In genomic region chr22:20775342-20775895, GRCh38 we compare ENCODE assay signal across 28 cellular contexts. TPM values are rescaled to one million over a fixed set of nuclear protein-coding genes. Genes with fewer than 3 reads are reported as not detected.
DNase-seq lines count a peak whose midpoint lies in the region; ATAC-seq, FAIRE-seq and TF ChIP-seq lines count a peak whose summit lies in the region.
"Had no signal": no experiment of that assay in that cellular context is flagged by ENCODE, and none has a peak within 500 bp of the region (broad histone marks: within the 10 kb centered on the region; RNA-seq: fewer than 3 reads in every experiment).

No MANE protein-coding gene starts in this region.

- in situ Hi-C loops in K562 (cut with MboI) = loop anchor here (25.0 kb wide), 2 partner anchors 362 to 1938 kb away; no protein-coding TSS in a partner anchor
- in situ Hi-C loops in HepG2 (cut with HindIII; ENCODE audit: extremely low pct_ligation_motif_present, low pct_unique_long_range_greater_than_20kb) = no loop called here

- H3K27ac Mint-ChIP-seq in CD4-positive, CD25-positive, alpha-beta regulatory T cell = peak overlapping the region in 2 of 3 donors; percentile 32 to 71
- no peak overlapping the region for H3K27ac Mint-ChIP-seq in activated CD4-positive, alpha-beta T cell treated with anti-CD3 and anti-CD28 coated beads, Interleukin-2, amount 10 ng/mL, durations not matched to agents 7 days and 5 days
- H3K27ac Mint-ChIP-seq: GM23338 had no signal

- no peak overlapping the region for H3K4me3 ChIP-seq in CD4-positive, CD25-positive, alpha-beta regulatory T cell (ENCODE audit: low read depth, low read length)
- H3K4me3 ChIP-seq in K562 (no peak overlapping the region), HepG2 (replicated peaks in 1 of 3; ENCODE audit: insufficient read depth in 1 of 3, low read depth in 2 of 3, low read length in 3 of 3) (peak overlapping the region; percentile 61 to 84 (median 70)), thoracic aorta (no peak overlapping the region)
- H3K4me3 ChIP-seq: GM23338, HAP-1, Peyer's patch, SJCRH30 had no signal

- BruUV-seq in K562 (replicated peaks; lab: Mats Ljungman, UMichigan) (no TSS peak), HepG2 (replicated peaks; lab: Mats Ljungman, UMichigan) (no TSS peak)

- TF ChIP-seq EP300 in K562 (IDR thresholded peaks at IDR 0.05; ENCODE audit: low read length) (no peak), HepG2 (IDR thresholded peaks at IDR 0.05; ENCODE audit: low read depth in 2 of 2, low read length in 2 of 2) (no peak), HepG2 (CRISPR knock-in tag; IDR thresholded peaks at IDR 0.05; ENCODE audit: borderline replicate concordance) (no peak)

- no peaks in the 10 kb centered on the region for H3K79me2 ChIP-seq in K562 (ENCODE audit: control insufficient read depth, insufficient read depth, low read length)
- H3K79me2 ChIP-seq in HepG2 (ENCODE audit: insufficient read depth, low read length) = peaks cover 55% of the 10 kb centered on the region

- no peaks in the 10 kb centered on the region for H3K27me3 ChIP-seq in CD4-positive, CD25-positive, alpha-beta regulatory T cell (ENCODE audit: control insufficient read depth, insufficient read depth, low read length)
- no peaks in the 10 kb centered on the region for H3K27me3 ChIP-seq in K562 (ENCODE audit: control insufficient read depth in 2 of 2, insufficient read depth in 2 of 2, low read length in 2 of 2)
- no peaks in the 10 kb centered on the region for H3K27me3 ChIP-seq in HepG2 (ENCODE audit: control insufficient read depth in 1 of 2, insufficient read depth in 2 of 2, low read length in 2 of 2)
- no peaks in the 10 kb centered on the region for H3K27me3 ChIP-seq in thoracic aorta (replicated peaks; ENCODE audit: insufficient read depth)
- H3K27me3 ChIP-seq: Peyer's patch, SJCRH30 had no signal

- 69% methylated on average over 4 of the region's 4 CpGs for WGBS in K562 (ENCODE audit: insufficient coverage, low coverage, missing lambda C conversion rate)
- WGBS in HepG2 (ENCODE audit: low lambda C conversion rate) = 33% methylated on average over 4 of the region's 4 CpGs

- intact Hi-C loops in K562 (cut with micrococcal nuclease) (loop anchor here (5.0 kb wide), 2 partner anchors 187 to 207 kb away; partner anchors contain the start of gene LZTR1), HepG2 (cut with micrococcal nuclease; ENCODE audit: unreplicated experiment) (loop anchor here (5.0 to 10.0 kb wide), 2 partner anchors 82 to 179 kb away; partner anchors contain the start of genes PI4KA and SNAP29)

- CTCF ChIA-PET in K562 (lab: Yijun Ruan, JAX; ENCODE audit: low intra/inter-chr PET ratio) = interaction anchor here (0.7 kb wide), 2 partner anchors 118 to 188 kb away, joined by 3 to 7 read pairs; no protein-coding TSS in a partner anchor
- CTCF ChIA-PET in HepG2 (lab: Yijun Ruan, JAX; ENCODE audit: low intra/inter-chr PET ratio, low total read pairs) = no interaction called here
- CTCF ChIA-PET in activated CD4-positive, alpha-beta T cell treated with anti-CD3 and anti-CD28 coated beads, Interleukin-2, amount 10 ng/mL, durations not matched to agents 7 days and 5 days (lab: Charles Lee) = interaction anchor here (0.6 kb wide), 1 partner anchor 162 kb away, joined by 3 read pairs; no protein-coding TSS in a partner anchor

- H3K4me2 ChIP-seq in K562 (ENCODE audit: insufficient read depth, low read length) (no peak overlapping the region), HepG2 (ENCODE audit: low read depth, low read length) (peak overlapping the region; percentile 80)
- H3K4me2 ChIP-seq: GM23338 had no signal

- no peaks in the 10 kb centered on the region for H3K4me1 ChIP-seq in CD4-positive, CD25-positive, alpha-beta regulatory T cell (ENCODE audit: control insufficient read depth, insufficient read depth, low read length, poor library complexity, severe bottlenecking)
- H3K4me1 ChIP-seq in K562 (replicated peaks in 1 of 2; ENCODE audit: control insufficient read depth in 2 of 2, insufficient read depth in 2 of 2, low read length in 2 of 2) = peaks cover 21 to 23% of the 10 kb centered on the region in 2 experiments
- peaks cover 75% of the 10 kb centered on the region for H3K4me1 ChIP-seq in HepG2 (ENCODE audit: insufficient read depth, low read length)
- H3K4me1 ChIP-seq in thoracic aorta (ENCODE audit: control insufficient read depth in 1 of 2, low read depth in 2 of 2) = peaks cover 8 to 23% of the 10 kb centered on the region in 2 donors
- H3K4me1 ChIP-seq: HAP-1, SJCRH30 had no signal

- H3K4me3 Mint-ChIP-seq in CD4-positive, CD25-positive, alpha-beta regulatory T cell = no peak overlapping the region
- H3K4me3 Mint-ChIP-seq in activated CD4-positive, alpha-beta T cell treated with anti-CD3 and anti-CD28 coated beads, Interleukin-2, amount 10 ng/mL, durations not matched to agents 7 days and 5 days = no peak overlapping the region
- H3K4me3 Mint-ChIP-seq: CD8-positive, alpha-beta memory T cell; GM23338 had no signal

- DNase-seq in CD4-positive, CD25-positive, alpha-beta regulatory T cell = no peak
- DNase-seq in K562 (ENCODE audit: extremely low read depth in 1 of 4, low spot score in 3 of 4) (no peak), HepG2 (ENCODE audit: low spot score) (no peak), thoracic aorta (ENCODE audit: low spot score) (no peak), NCI-H1417 treated with DMSO at 0.1 percent for 48 hours (lab: John Stamatoyannopoulos, UW) (no peak)
- no peak for DNase-seq in effector CD4-positive, alpha-beta T cell
- no peak for DNase-seq in activated CD4-positive, alpha-beta T cell treated with anti-CD3 and anti-CD28 coated beads, Interleukin-2, amount 10 ng/mL, durations not matched to agents 7 days and 5 days
- DNase-seq: ACHN; C1 segment of cervical spinal cord; Calu3; CD8-positive, alpha-beta memory T cell; KG1; NCI-H1092; NCI-H146; NCI-H2029; NCI-H226; NCI-H510A treated with DMSO at 0.1 percent for 48 hours; NCI-H774; NK-92 treated with Interleukin-12 subunit alpha and Interleukin-12 subunit beta, amount 100 ng/mL, for 24 hours; Peyer's patch; SJCRH30 had no signal

- TF ChIP-seq CTCF in K562 (IDR thresholded peaks at IDR 0.05 in 2 of 3, conservative IDR thresholded peaks at IDR 0.05 in 1 of 3; ENCODE audit: insufficient read depth in 2 of 3, low read depth in 1 of 3, low read length in 3 of 3) = no peak
- TF ChIP-seq CTCF in HepG2 (CRISPR knock-in tag; IDR thresholded peaks at IDR 0.05) = no peak
- TF ChIP-seq CTCF in thoracic aorta (IDR thresholded peaks at IDR 0.05) = no peak

- no peaks in the 10 kb centered on the region for H3K27me3 Mint-ChIP-seq in CD4-positive, CD25-positive, alpha-beta regulatory T cell
- no peaks in the 10 kb centered on the region for H3K27me3 Mint-ChIP-seq in activated CD4-positive, alpha-beta T cell treated with anti-CD3 and anti-CD28 coated beads, Interleukin-2, amount 10 ng/mL, durations not matched to agents 7 days and 5 days
- H3K27me3 Mint-ChIP-seq: CD8-positive, alpha-beta memory T cell had no signal

- H2AFZ ChIP-seq in K562 (ENCODE audit: low read depth, low read length) = no peak overlapping the region
- no peak overlapping the region for H2AFZ ChIP-seq in HepG2 (ENCODE audit: low read length)
- H2AFZ ChIP-seq: GM23338 had no signal

- H3K9me3 Mint-ChIP-seq in CD4-positive, CD25-positive, alpha-beta regulatory T cell = no peaks in the 10 kb centered on the region
- H3K9me3 Mint-ChIP-seq in activated CD4-positive, alpha-beta T cell treated with anti-CD3 and anti-CD28 coated beads, Interleukin-2, amount 10 ng/mL, durations not matched to agents 7 days and 5 days = no peaks in the 10 kb centered on the region
- H3K9me3 Mint-ChIP-seq: CD8-positive, alpha-beta memory T cell; GM23338 had no signal

- H3K36me3 ChIP-seq in CD4-positive, CD25-positive, alpha-beta regulatory T cell (ENCODE audit: control insufficient read depth, insufficient read depth, low read length) = peaks cover 25% of the 10 kb centered on the region
- peaks cover 14% of the 10 kb centered on the region; the same call in 2 of the 3 replicates for H3K36me3 ChIP-seq in K562 (ENCODE audit: control insufficient read depth, insufficient read depth, low read length)
- H3K36me3 ChIP-seq in HepG2 (replicated peaks in 1 of 2; ENCODE audit: control insufficient read depth in 1 of 2, insufficient read depth in 2 of 2, low read length in 2 of 2) = peaks cover 6 to 19% of the 10 kb centered on the region in 2 experiments
- peaks cover 12% of the 10 kb centered on the region for H3K36me3 ChIP-seq in thoracic aorta
- H3K36me3 ChIP-seq: HAP-1, SJCRH30 had no signal

- no peak overlapping the region for H3K27ac ChIP-seq in CD4-positive, CD25-positive, alpha-beta regulatory T cell (ENCODE audit: insufficient read depth, low read length, poor library complexity, severe bottlenecking)
- H3K27ac ChIP-seq in K562 (ENCODE audit: extremely low read depth, low read depth, low read length) (no peak overlapping the region), HepG2 (ENCODE audit: extremely low read length, insufficient read depth, low read length) (peak overlapping the region; percentile 90), thoracic aorta (peak overlapping the region; percentile 59 to 69)
- H3K27ac ChIP-seq: HL-60, Peyer's patch, SJCRH30 had no signal

- TF ChIP-seq POLR2A in K562 (conservative IDR thresholded peaks at IDR 0.05) = no peak
- no peak for TF ChIP-seq POLR2A in HepG2 (IDR thresholded peaks at IDR 0.05; ENCODE audit: insufficient read depth in 1 of 2, low read depth in 2 of 2, low read length in 2 of 2)

- peaks cover 0 to 2% (median 0%) of the 10 kb centered on the region in 4 donors for H3K4me1 Mint-ChIP-seq in CD4-positive, CD25-positive, alpha-beta regulatory T cell
- H3K4me1 Mint-ChIP-seq in activated CD4-positive, alpha-beta T cell treated with anti-CD3 and anti-CD28 coated beads, Interleukin-2, amount 10 ng/mL, durations not matched to agents 7 days and 5 days = peaks cover 8% of the 10 kb centered on the region
- H3K4me1 Mint-ChIP-seq: CD8-positive, alpha-beta memory T cell had no signal

- POLR2A ChIA-PET in K562 (lab: Yijun Ruan, JAX) (interaction anchor here (0.8 to 1.7 kb wide), 2 partner anchors 9 to 11 kb away, joined by 3 to 5 read pairs; no protein-coding TSS in a partner anchor), HepG2 (lab: Yijun Ruan, JAX) (interaction anchor here (0.8 to 9.0 kb wide), 4 partner anchors 12 to 175 kb away, joined by 3 to 172 read pairs (median 4); no protein-coding TSS in a partner anchor)
- POLR2A ChIA-PET in activated CD4-positive, alpha-beta T cell treated with anti-CD3 and anti-CD28 coated beads, Interleukin-2, amount 10 ng/mL, durations not matched to agents 7 days and 5 days (lab: Charles Lee) = no interaction called here

- peaks cover 20% of the 10 kb centered on the region for H3K36me3 Mint-ChIP-seq in CD4-positive, CD25-positive, alpha-beta regulatory T cell
- H3K36me3 Mint-ChIP-seq in activated CD4-positive, alpha-beta T cell treated with anti-CD3 and anti-CD28 coated beads, Interleukin-2, amount 10 ng/mL, durations not matched to agents 7 days and 5 days (ENCODE audit: low read depth) = peaks cover 9% of the 10 kb centered on the region

- H3K9ac ChIP-seq in K562 (ENCODE audit: insufficient read depth in 1 of 2, low read depth in 2 of 2, low read length in 2 of 2) (no peak overlapping the region), HepG2 (ENCODE audit: insufficient read depth, low read depth, low read length) (peak overlapping the region; percentile 83)

- no peak for TF ChIP-seq RAD21 in K562 (CRISPR knock-in tag; conservative IDR thresholded peaks at IDR 0.05 in 1 of 2, IDR thresholded peaks at IDR 0.05 in 1 of 2)
- TF ChIP-seq RAD21 in HepG2 (CRISPR knock-in tag; IDR thresholded peaks at IDR 0.05) = no peak

- H4K20me1 ChIP-seq in K562 (replicated peaks; ENCODE audit: control insufficient read depth, insufficient read depth, low read length) = peaks cover 54% of the 10 kb centered on the region
- H4K20me1 ChIP-seq in HepG2 (ENCODE audit: insufficient read depth, low read length) = peaks cover 3% of the 10 kb centered on the region; the same call in 1 of the 2 replicates

- no peaks in the 10 kb centered on the region for H3K9me3 ChIP-seq in CD4-positive, CD25-positive, alpha-beta regulatory T cell (ENCODE audit: control insufficient read depth in 2 of 2, low read length in 2 of 2)
- H3K9me3 ChIP-seq in K562 (replicated peaks; ENCODE audit: control insufficient read depth, insufficient read depth, low read depth, low read length) (no peaks in the 10 kb centered on the region), HepG2 (ENCODE audit: low read length) (no peaks in the 10 kb centered on the region), thoracic aorta (no peaks in the 10 kb centered on the region)
- H3K9me3 ChIP-seq: HAP-1, Peyer's patch, SJCRH30 had no signal

- ATAC-seq in CD4-positive, CD25-positive, alpha-beta regulatory T cell (ENCODE audit: low read depth in 2 of 2) = no peak
- ATAC-seq in K562 = no peak
- no peak for ATAC-seq in HepG2
- ATAC-seq in thoracic aorta (ENCODE audit: insufficient number of reproducible peaks, low FRiP score, low read depth) = no peak
- ATAC-seq: GM23338 had no signal

- peaks cover 8% of the 10 kb centered on the region for H3K9me1 ChIP-seq in K562 (ENCODE audit: control insufficient read depth, insufficient read depth, low read length)

- no peak for FAIRE-seq in K562 (lab: Jason Lieb, UNC)
- no peak for FAIRE-seq in HepG2 (lab: Jason Lieb, UNC)
- FAIRE-seq: G401.6, GM12892, GM18507 had no signal

RNA-seq across cellular contexts. Expression of gene SERPIND1, which starts 1.5 kb away (rescaled TPM):
- not detected for total RNA-seq in CD4-positive, CD25-positive, alpha-beta regulatory T cell
- under 1 TPM in 2 of 4 donors, not detected in 2; 0.10 to 0.29 TPM for polyA plus RNA-seq in CD4-positive, CD25-positive, alpha-beta regulatory T cell
- total RNA-seq in K562 (2011; cell fraction: chromatin; rRNA removed; ENCODE audit: low replicate concordance) = not detected in 2 replicates
- total RNA-seq in K562 (2011; cell fraction: nucleolus; rRNA removed) = not detected in 2 replicates
- total RNA-seq in K562 (2011; cell fraction: nucleoplasm; rRNA removed) = not detected in 2 replicates
- not detected in 2 replicates for total RNA-seq in K562 (2014; rRNA removed)
- total RNA-seq in K562 (2014; rRNA removed; fragmentation: Illumina TruSeq; extraction: Trizol) = not detected in 2 replicates
- not detected in 2 replicates for total RNA-seq in K562 (2015; rRNA removed; fragmentation: Illumina TruSeq; extraction: Trizol)
- total RNA-seq in K562 (2021) = 0.09 and 0.22 TPM in 2 replicates
- not detected in 2 replicates for polyA plus RNA-seq in K562 (2011; rRNA removed)
- polyA plus RNA-seq in K562 (2011; cell fraction: cytosol; rRNA removed) = not detected in 2 replicates
- polyA plus RNA-seq in K562 (2011; cell fraction: nucleus; rRNA removed) = not detected in 2 replicates
- 0.11 and 0.16 TPM in 2 replicates for polyA plus RNA-seq in K562 (2012)
- not detected in 2 replicates for polyA plus RNA-seq in K562 (2014; fragmentation: Illumina TruSeq; extraction: Trizol)
- under 1 TPM; 0.04 to 0.11 TPM for polyA plus RNA-seq in K562 (2014; fragmentation: Nextera tagmentation; extraction: Ambion mirVana)
- not detected in 2 replicates for polyA plus RNA-seq in K562 (2014; rRNA removed)
- polyA minus RNA-seq in K562 (2011; rRNA and poly(A)+ RNA removed) = not detected in 2 replicates
- polyA minus RNA-seq in K562 (2011; cell fraction: cytosol; rRNA and poly(A)+ RNA removed) = 1.0 TPM in 1 of 2 replicates, not detected in the other
- polyA minus RNA-seq in K562 (2011; cell fraction: nucleus; rRNA and poly(A)+ RNA removed) = not detected in 2 replicates
- 55.6 and 111 TPM in 2 replicates for total RNA-seq in HepG2 (2016; rRNA removed; fragmentation: Illumina TruSeq; extraction: Trizol)
- total RNA-seq in HepG2 (2016; cell fraction: cytosol; rRNA removed; fragmentation: Illumina TruSeq; extraction: Trizol; ENCODE audit: low read depth) = 16.4 and 19.8 TPM in 2 replicates
- 53.2 and 106 TPM in 2 replicates for total RNA-seq in HepG2 (2016; cell fraction: insoluble cytoplasmic fraction; rRNA removed; fragmentation: Illumina TruSeq; extraction: Trizol)
- total RNA-seq in HepG2 (2016; cell fraction: membrane; rRNA removed; fragmentation: Illumina TruSeq; extraction: Trizol) = 35.3 and 35.7 TPM in 2 replicates
- total RNA-seq in HepG2 (2016; cell fraction: nucleus; rRNA removed; fragmentation: Illumina TruSeq; extraction: Trizol) = 108 and 133 TPM in 2 replicates
- polyA plus RNA-seq in HepG2 (2011; rRNA removed) = 350 and 408 TPM in 2 replicates
- polyA plus RNA-seq in HepG2 (2011; cell fraction: cytosol; rRNA removed) = 341 and 453 TPM in 2 replicates
- 146 and 188 TPM in 2 replicates for polyA plus RNA-seq in HepG2 (2011; cell fraction: nucleus; rRNA removed)
- 497 and 593 TPM in 2 replicates for polyA plus RNA-seq in HepG2 (2012)
- polyA plus RNA-seq in HepG2 (2016; cell fraction: cytosol; fragmentation: Illumina TruSeq; extraction: Trizol; ENCODE audit: low read depth) = 30.3 and 32.4 TPM in 2 replicates
- polyA plus RNA-seq in HepG2 (2016; cell fraction: insoluble cytoplasmic fraction; fragmentation: Illumina TruSeq; extraction: Trizol; ENCODE audit: low read depth) = 91.5 and 101 TPM in 2 replicates
- 45.7 and 51.9 TPM in 2 replicates for polyA plus RNA-seq in HepG2 (2016; cell fraction: membrane; fragmentation: Illumina TruSeq; extraction: Trizol; ENCODE audit: low read depth)
- 228 and 244 TPM in 2 replicates for polyA plus RNA-seq in HepG2 (2016; cell fraction: nucleus; fragmentation: Illumina TruSeq; extraction: Trizol; ENCODE audit: insufficient read depth, low read depth)
- polyA minus RNA-seq in HepG2 (2011; rRNA and poly(A)+ RNA removed; ENCODE audit: low replicate concordance) = 0.37 and 351 TPM in 2 replicates
- polyA minus RNA-seq in HepG2 (2011; cell fraction: cytosol; rRNA and poly(A)+ RNA removed) = 132 and 186 TPM in 2 replicates
- polyA minus RNA-seq in HepG2 (2011; cell fraction: nucleus; rRNA and poly(A)+ RNA removed) = 67.9 and 98.5 TPM in 2 replicates
- total RNA-seq in thoracic aorta = not detected
- not detected for total RNA-seq in activated CD4-positive, alpha-beta T cell treated with anti-CD3 and anti-CD28 coated beads, Interleukin-2, amount 10 ng/mL, durations not matched to agents 7 days and 5 days
- total RNA-seq: Calu3; CD8-positive, alpha-beta memory T cell; GM23338; HT-29; Peyer's patch had no signal
- polyA plus RNA-seq: GM23338 had no signal

Comparison
In these comparisons a context has a peak if more than half of its experiments do, and no peak if none do; other contexts are left out.
1. H3K27ac ChIP-seq: peak in HepG2 (single experiment) and thoracic aorta (2 of 2); none in CD4-positive, CD25-positive, alpha-beta regulatory T cell (single experiment) and K562 (single experiment).
2. H3K4me3 ChIP-seq: peak in HepG2 (3 of 3); none in CD4-positive, CD25-positive, alpha-beta regulatory T cell (single experiment), K562 (single experiment) and thoracic aorta (single experiment).
3. RNA of gene SERPIND1, which starts 1.5 kb away (total RNA-seq): 16.4 to 133 TPM in HepG2; not detected in thoracic aorta, 0.09 to 0.22 TPM in K562, not detected in CD4-positive, CD25-positive, alpha-beta regulatory T cell (single experiment) and not detected in activated CD4-positive, alpha-beta T cell treated with anti-CD3 and anti-CD28 coated beads, Interleukin-2, amount 10 ng/mL, durations not matched to agents 7 days and 5 days; every median in the first group is over 10 times any median in the second.